In genomic region chr12:117111386-117112267, GRCh38 we compare ENCODE assay signal across 13 cellular contexts. TPM values are rescaled to one million over a fixed set of nuclear protein-coding genes. Genes with fewer than 3 reads are reported as not detected.
A peak's percentile ranks its signal among the peaks of the same experiment; 100 is the strongest.
DNase-seq lines count a peak whose midpoint lies in the region; ATAC-seq lines count a peak whose summit lies in the region.
"Had no signal": no experiment of that assay in that cellular context is flagged by ENCODE, and none has a peak within 500 bp of the region (broad histone marks: within the 10 kb centered on the region; RNA-seq: fewer than 3 reads in every experiment).

No MANE protein-coding gene starts in this region.

- ATAC-seq in HG02571 (IDR thresholded peaks at IDR 0.05; ENCODE audit: unreplicated experiment), result no peak
- ATAC-seq: SK-N-SH treated with all-trans-retinoic acid at 6 μM for 48 hours had no signal

- no peaks in the 10 kb centered on the region for H3K36me3 Mint-ChIP-seq in activated CD4-positive, alpha-beta T cell treated with anti-CD3 and anti-CD28 coated beads, Interleukin-2, amount 10 ng/mL, durations not matched to agents 24 days and 14 days (ENCODE audit: low read depth)
- H3K36me3 Mint-ChIP-seq: immature natural killer cell had no signal

- H3K4me3 Mint-ChIP-seq in activated CD4-positive, alpha-beta T cell treated with anti-CD3 and anti-CD28 coated beads, Interleukin-2, amount 10 ng/mL, durations not matched to agents 24 days and 14 days, result no peak overlapping the region
- H3K4me3 Mint-ChIP-seq: activated T-cell treated with anti-CD3 and anti-CD28 coated beads, Interleukin-2, amount 50 U/mL, for 24 hours; immature natural killer cell; stimulated activated naive CD8-positive, alpha-beta T cell treated with anti-CD3 and anti-CD28 coated beads, Interleukin-15, Interleukin-2, amounts not matched to agents 100 ng/mL and 50 ng/mL, for 24 hours had no signal

- no peaks in the 10 kb centered on the region for H3K4me1 Mint-ChIP-seq in activated CD4-positive, alpha-beta T cell treated with anti-CD3 and anti-CD28 coated beads, Interleukin-2, amount 10 ng/mL, durations not matched to agents 24 days and 14 days
- H3K4me1 Mint-ChIP-seq: immature natural killer cell had no signal

- H3K9me3 Mint-ChIP-seq in activated CD4-positive, alpha-beta T cell treated with anti-CD3 and anti-CD28 coated beads, Interleukin-2, amount 10 ng/mL, durations not matched to agents 24 days and 14 days, result no peaks in the 10 kb centered on the region
- H3K9me3 Mint-ChIP-seq: activated T-cell treated with anti-CD3 and anti-CD28 coated beads, Interleukin-2, amount 50 U/mL, for 24 hours; immature natural killer cell; stimulated activated naive CD8-positive, alpha-beta T cell treated with anti-CD3 and anti-CD28 coated beads, Interleukin-15, Interleukin-2, amounts not matched to agents 100 ng/mL and 50 ng/mL, for 24 hours had no signal

- intact Hi-C loops in activated CD4-positive, alpha-beta T cell treated with anti-CD3 and anti-CD28 coated beads, Interleukin-2, amount 10 ng/mL, durations not matched to agents 24 days and 14 days (cut with micrococcal nuclease), result no loop called here

- H3K27me3 Mint-ChIP-seq in activated CD4-positive, alpha-beta T cell treated with anti-CD3 and anti-CD28 coated beads, Interleukin-2, amount 10 ng/mL, durations not matched to agents 24 days and 14 days, result peaks cover 24% of the 10 kb centered on the region
- H3K27me3 Mint-ChIP-seq: activated T-cell treated with anti-CD3 and anti-CD28 coated beads, Interleukin-2, amount 50 U/mL, for 24 hours had no signal

- no peak overlapping the region for H3K27ac Mint-ChIP-seq in activated CD4-positive, alpha-beta T cell treated with anti-CD3 and anti-CD28 coated beads, Interleukin-2, amount 10 ng/mL, durations not matched to agents 24 days and 14 days
- H3K27ac Mint-ChIP-seq: activated T-cell treated with anti-CD3 and anti-CD28 coated beads, Interleukin-2, amount 50 U/mL, for 24 hours; immature natural killer cell; stimulated activated naive CD8-positive, alpha-beta T cell treated with anti-CD3 and anti-CD28 coated beads, Interleukin-15, Interleukin-2, amounts not matched to agents 100 ng/mL and 50 ng/mL, for 24 hours had no signal

- DNase-seq in DMS53 (lab: John Stamatoyannopoulos, UW), result peak; percentile 83
- DNase-seq in NCI-H1436 (lab: John Stamatoyannopoulos, UW), result peak; percentile 89
- peak; percentile 97 for DNase-seq in NCI-H69 (lab: John Stamatoyannopoulos, UW)
- peak; percentile 81 for DNase-seq in left kidney (ENCODE audit: low read depth, low spot score)
- no peak for DNase-seq in amniotic stem cell (lab: John Stamatoyannopoulos, UW)
- no peak for DNase-seq in NCI-H82 treated with DMSO at 0.1 percent for 48 hours (lab: John Stamatoyannopoulos, UW; ENCODE audit: unreplicated experiment)
- no peak for DNase-seq in activated CD4-positive, alpha-beta T cell treated with anti-CD3 and anti-CD28 coated beads, Interleukin-2, amount 10 ng/mL, durations not matched to agents 24 days and 14 days
- DNase-seq: activated T-cell treated with anti-CD3 and anti-CD28 coated beads, Interleukin-2, amount 50 U/mL, for 24 hours; immature natural killer cell; stimulated activated CD4-positive, alpha-beta T cell treated with anti-CD3 and anti-CD28 coated beads, Interleukin-4, amount 100 ng/mL, for 24 hours had no signal

RNA-seq across cellular contexts. Expression of gene TESC, which starts 12.4 kb away (rescaled TPM):
- 61.6 and 62.6 TPM in 2 replicates for total RNA-seq in activated CD4-positive, alpha-beta T cell treated with anti-CD3 and anti-CD28 coated beads, Interleukin-2, amount 10 ng/mL, durations not matched to agents 24 days and 14 days

Comparison
In these comparisons a context has a peak if more than half of its experiments do, and no peak if none do; other contexts are left out.
1. DNase-seq: peak in DMS53 (single experiment), NCI-H1436 (single experiment), NCI-H69 (single experiment) and left kidney (single experiment); none in amniotic stem cell (single experiment), NCI-H82 treated with DMSO at 0.1 percent for 48 hours (single experiment) and activated CD4-positive, alpha-beta T cell treated with anti-CD3 and anti-CD28 coated beads, Interleukin-2, amount 10 ng/mL, durations not matched to agents 24 days and 14 days (single experiment).